ENCODE assay signal across 23 cellular contexts in the genomic region with DNA sequence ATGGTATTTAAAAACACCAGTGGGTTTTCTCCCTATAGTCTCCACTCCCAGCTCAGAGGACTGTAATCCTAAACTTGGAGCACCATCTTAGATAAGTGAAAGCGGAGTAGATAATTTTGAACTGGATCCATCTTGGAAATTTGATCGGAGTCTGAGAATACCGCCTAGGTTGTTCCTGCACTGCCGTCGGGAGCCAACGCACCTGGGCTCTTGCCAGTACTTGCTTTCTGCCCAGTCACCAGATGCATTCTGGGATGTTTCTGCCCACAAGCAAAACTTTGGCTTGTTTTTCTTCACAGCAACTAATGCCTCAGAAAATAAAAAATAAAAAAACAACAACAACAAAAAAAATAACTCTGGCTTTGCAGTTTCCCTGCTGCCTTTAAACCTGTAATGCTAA.
DNase-seq lines count a peak whose midpoint lies in the region; ATAC-seq and TF ChIP-seq lines count a peak whose summit lies in the region.
"Had no signal": no experiment of that assay in that cellular context is flagged by ENCODE, and none has a peak within 500 bp of the region (broad histone marks: within the 10 kb centered on the region; RNA-seq: fewer than 3 reads in every experiment).

No MANE protein-coding gene starts in this region.

- peaks cover 36% of the 10 kb centered on the region for H3K79me2 ChIP-seq in osteoblast (ENCODE audit: insufficient read depth, low read length)

- peaks cover 6% of the 10 kb centered on the region for H3K4me1 ChIP-seq in endocrine pancreas (ENCODE audit: control insufficient read depth, insufficient read depth, low read length)
- H3K4me1 ChIP-seq in osteoblast (ENCODE audit: insufficient read depth, low read length) = peaks cover 15% of the 10 kb centered on the region
- no peaks in the 10 kb centered on the region for H3K4me1 ChIP-seq in CD8-positive, alpha-beta T cell (ENCODE audit: insufficient read depth, low read length)
- H3K4me1 ChIP-seq: SJCRH30, testis had no signal

- H3K4me3 ChIP-seq in endocrine pancreas (ENCODE audit: control insufficient read depth, insufficient read depth, low read length) (peak overlapping the region; percentile 11), osteoblast (ENCODE audit: insufficient read depth, low read length) (no peak overlapping the region)
- no peak overlapping the region for H3K4me3 ChIP-seq in CD8-positive, alpha-beta T cell (ENCODE audit: low read depth, low read length)
- H3K4me3 ChIP-seq: MG63, right atrium auricular region, SJCRH30, testis had no signal

- no peak overlapping the region for H3K9ac ChIP-seq in endocrine pancreas (ENCODE audit: control insufficient read depth, insufficient read depth, low read length)

- peaks cover 5% of the 10 kb centered on the region for H4K20me1 ChIP-seq in osteoblast (ENCODE audit: insufficient read depth, low read length)

- H3K9me3 ChIP-seq in endocrine pancreas (ENCODE audit: control insufficient read depth, low read length) (no peaks in the 10 kb centered on the region), osteoblast (ENCODE audit: low read depth, low read length) (no peaks in the 10 kb centered on the region)
- H3K9me3 ChIP-seq in CD8-positive, alpha-beta T cell (ENCODE audit: low read length) = no peaks in the 10 kb centered on the region
- H3K9me3 ChIP-seq: esophagus squamous epithelium, MG63, right atrium auricular region, SJCRH30, testis had no signal

- ATAC-seq in HG03139 (IDR thresholded peaks at IDR 0.05; ENCODE audit: unreplicated experiment) = no peak
- no peak for ATAC-seq in HG02970 (IDR thresholded peaks at IDR 0.05; ENCODE audit: low FRiP score, unreplicated experiment)
- no peak for ATAC-seq in CD8-positive, alpha-beta T cell
- ATAC-seq: left lobe of liver; stimulated activated effector memory CD8-positive, alpha-beta T cell treated with anti-CD3 and anti-CD28 coated beads, Interleukin-12 subunit alpha, Interleukin-12 subunit beta, amount 100 ng/mL, for 72 hours had no signal

- H2AFZ ChIP-seq in osteoblast (ENCODE audit: low read length) = no peak overlapping the region

- peaks cover 50% of the 10 kb centered on the region for H3K4me1 Mint-ChIP-seq in CD8-positive, alpha-beta T cell (ENCODE audit: low read depth)
- H3K4me1 Mint-ChIP-seq: stimulated activated effector memory CD8-positive, alpha-beta T cell treated with anti-CD3 and anti-CD28 coated beads, Interleukin-12 subunit alpha, Interleukin-12 subunit beta, amount 100 ng/mL, for 72 hours had no signal

- no peaks in the 10 kb centered on the region for H3K9me3 Mint-ChIP-seq in CD8-positive, alpha-beta T cell
- H3K9me3 Mint-ChIP-seq: stimulated activated effector memory CD8-positive, alpha-beta T cell treated with anti-CD3 and anti-CD28 coated beads, Interleukin-12 subunit alpha, Interleukin-12 subunit beta, amount 100 ng/mL, for 72 hours; T-helper 1 cell treated with Interleukin-12 subunit alpha and Interleukin-12 subunit beta and Interleukin-4 antibody, amounts not matched to agents 30 μg/mL and 1 μg/mL, for 36 hours had no signal

- peaks cover 49% of the 10 kb centered on the region for H3K36me3 Mint-ChIP-seq in CD8-positive, alpha-beta T cell
- H3K36me3 Mint-ChIP-seq: stimulated activated effector memory CD8-positive, alpha-beta T cell treated with anti-CD3 and anti-CD28 coated beads, Interleukin-12 subunit alpha, Interleukin-12 subunit beta, amount 100 ng/mL, for 72 hours had no signal

- no peak overlapping the region for H3K27ac Mint-ChIP-seq in CD8-positive, alpha-beta T cell
- H3K27ac Mint-ChIP-seq: stimulated activated effector memory CD8-positive, alpha-beta T cell treated with anti-CD3 and anti-CD28 coated beads, Interleukin-12 subunit alpha, Interleukin-12 subunit beta, amount 100 ng/mL, for 72 hours; T-helper 1 cell treated with Interleukin-12 subunit alpha and Interleukin-12 subunit beta and Interleukin-4 antibody, amounts not matched to agents 30 μg/mL and 1 μg/mL, for 36 hours had no signal

- peak overlapping the region; percentile 70 for H3K27ac ChIP-seq in osteoblast (ENCODE audit: low read depth, low read length)
- H3K27ac ChIP-seq in CD8-positive, alpha-beta T cell (ENCODE audit: low read depth, low read length) = no peak overlapping the region
- H3K27ac ChIP-seq: right atrium auricular region, SJCRH30, testis had no signal

- no peak overlapping the region for H3K4me2 ChIP-seq in osteoblast (ENCODE audit: insufficient read depth, low read length)

- DNase-seq in DMS 273 (lab: John Stamatoyannopoulos, UW; ENCODE audit: unreplicated experiment) = peak; percentile 54
- DNase-seq in NCI-H2171 (lab: John Stamatoyannopoulos, UW) = peak; percentile 86
- no peak for DNase-seq in osteoblast (ENCODE audit: insufficient read length, low spot score, missing footprints)
- no peak for DNase-seq in AML-193 (lab: John Stamatoyannopoulos, UW)
- no peak for DNase-seq in CD8-positive, alpha-beta T cell
- DNase-seq: activated CD4-positive, alpha-beta T cell treated with anti-CD3 and anti-CD28 coated beads, Interleukin-2, amount 50 U/mL, for 1 hour; activated CD8-positive, alpha-beta memory T cell treated with anti-CD3 and anti-CD28 coated beads, Interleukin-2, amount 50 U/mL, for 48 hours; activated gamma-delta T cell; esophagus squamous epithelium; GF-D8; IMR-90; occipital lobe; OCI-M1; SJCRH30; testis had no signal

- POLR2A ChIA-PET in CD8-positive, alpha-beta T cell (lab: Charles Lee) = interaction anchor here (1.0 kb wide), 1 partner anchor 97 kb away, joined by 3 read pairs; no protein-coding TSS in a partner anchor

- no peaks in the 10 kb centered on the region for H3K36me3 ChIP-seq in endocrine pancreas (ENCODE audit: control insufficient read depth, insufficient read depth, low read length)
- no peaks in the 10 kb centered on the region for H3K36me3 ChIP-seq in osteoblast (ENCODE audit: insufficient read depth, low read length)
- no peaks in the 10 kb centered on the region for H3K36me3 ChIP-seq in CD8-positive, alpha-beta T cell (ENCODE audit: insufficient read depth, low read length)
- H3K36me3 ChIP-seq: esophagus squamous epithelium, MG63, right atrium auricular region, SJCRH30 had no signal

- H3K27me3 Mint-ChIP-seq in CD8-positive, alpha-beta T cell (ENCODE audit: low read depth) = no peaks in the 10 kb centered on the region

- intact Hi-C loops in CD8-positive, alpha-beta T cell (cut with DNase I, micrococcal nuclease) = no loop called here

- CTCF ChIA-PET in CD8-positive, alpha-beta T cell (lab: Charles Lee) = interaction anchor here (0.6 kb wide), 1 partner anchor 251 kb away, joined by 3 read pairs; no protein-coding TSS in a partner anchor

- no peak for TF ChIP-seq CTCF in osteoblast (IDR thresholded peaks at IDR 0.05; ENCODE audit: extremely low read depth, low read depth, low read length)
- TF ChIP-seq CTCF in CD8-positive, alpha-beta T cell (IDR thresholded peaks at IDR 0.05) = no peak

- H3K4me3 Mint-ChIP-seq in CD8-positive, alpha-beta T cell = no peak overlapping the region
- H3K4me3 Mint-ChIP-seq: stimulated activated effector memory CD8-positive, alpha-beta T cell treated with anti-CD3 and anti-CD28 coated beads, Interleukin-12 subunit alpha, Interleukin-12 subunit beta, amount 100 ng/mL, for 72 hours; T-helper 1 cell treated with Interleukin-12 subunit alpha and Interleukin-12 subunit beta and Interleukin-4 antibody, amounts not matched to agents 30 μg/mL and 1 μg/mL, for 36 hours had no signal

- no peaks in the 10 kb centered on the region for H3K27me3 ChIP-seq in endocrine pancreas (ENCODE audit: control insufficient read depth, insufficient read depth, low read length)
- H3K27me3 ChIP-seq in osteoblast (ENCODE audit: insufficient read depth, low read length) = no peaks in the 10 kb centered on the region
- H3K27me3 ChIP-seq in CD8-positive, alpha-beta T cell (ENCODE audit: insufficient read depth, low read length) = no peaks in the 10 kb centered on the region
- H3K27me3 ChIP-seq: esophagus squamous epithelium, MG63, right atrium auricular region, SJCRH30, testis had no signal

Comparison
In these comparisons a context has a peak if more than half of its experiments do, and no peak if none do; other contexts are left out.
1. DNase-seq: peak in DMS 273 (single experiment) and NCI-H2171 (single experiment); none in osteoblast (single experiment), AML-193 (0 of 2) and CD8-positive, alpha-beta T cell (0 of 7).